9 cellular contexts compared by ENCODE assay signal in genomic region chr3:183527421-183527979, GRCh38. TPM values are rescaled to one million over a fixed set of nuclear protein-coding genes. Genes with fewer than 3 reads are reported as not detected.
DNase-seq lines count a peak whose midpoint lies in the region; ATAC-seq lines count a peak whose summit lies in the region.
"Had no signal": no experiment of that assay in that cellular context is flagged by ENCODE, and none has a peak within 500 bp of the region (broad histone marks: within the 10 kb centered on the region; RNA-seq: fewer than 3 reads in every experiment).

No MANE protein-coding gene starts in this region.

- ATAC-seq in GM18502 (IDR thresholded peaks at IDR 0.05; ENCODE audit: poor library complexity, unreplicated experiment) (peak; percentile 84), GM21528 (IDR thresholded peaks at IDR 0.05; ENCODE audit: low FRiP score, unreplicated experiment) (peak; percentile 85), HG03520 (IDR thresholded peaks at IDR 0.05; ENCODE audit: unreplicated experiment) (peak; percentile 79)

- no peak overlapping the region for H3K4me3 ChIP-seq in effector memory CD4-positive, alpha-beta T cell (ENCODE audit: insufficient read depth, low read depth, low read length, poor library complexity, severe bottlenecking)
- H3K4me3 ChIP-seq: cardiac muscle cell had no signal

- peak overlapping the region; percentile 7 for H3K27ac ChIP-seq in effector memory CD4-positive, alpha-beta T cell (ENCODE audit: insufficient read depth, low read length, poor library complexity, severe bottlenecking)
- H3K27ac ChIP-seq: cardiac muscle cell had no signal

- no peaks in the 10 kb centered on the region for H3K27me3 ChIP-seq in effector memory CD4-positive, alpha-beta T cell (replicated peaks; ENCODE audit: control insufficient read depth, insufficient read depth, low read length, poor library complexity, severe bottlenecking)

- peaks cover 28% of the 10 kb centered on the region for H3K36me3 ChIP-seq in effector memory CD4-positive, alpha-beta T cell (ENCODE audit: control insufficient read depth, insufficient read depth, low read length)
- H3K36me3 ChIP-seq: cardiac muscle cell had no signal

- H3K9me3 ChIP-seq in effector memory CD4-positive, alpha-beta T cell (ENCODE audit: control insufficient read depth, low read length): no peaks in the 10 kb centered on the region

- H3K4me1 ChIP-seq in effector memory CD4-positive, alpha-beta T cell (ENCODE audit: control insufficient read depth, insufficient read depth, low read length, poor library complexity, severe bottlenecking): peaks cover 2% of the 10 kb centered on the region

- no peak for DNase-seq in effector memory CD4-positive, alpha-beta T cell
- DNase-seq in mucosa of gallbladder (ENCODE audit: low spot score) (no peak), cerebellar nuclear complex (lab: John Stamatoyannopoulos, UW) (no peak), midbrain (lab: John Stamatoyannopoulos, UW) (no peak), cerebellar cortex (ENCODE audit: low spot score) (no peak)

RNA-seq across cellular contexts. Expression of gene KLHL6, which starts 28.0 kb away (rescaled TPM):
- 3.7 TPM for total RNA-seq in mucosa of gallbladder
